8 cellular contexts compared by ENCODE assay signal in genomic region chr22:36505998-36506635, GRCh38. TPM values are rescaled to one million over a fixed set of nuclear protein-coding genes. Genes with fewer than 3 reads are reported as not detected.
DNase-seq lines count a peak whose midpoint lies in the region; ATAC-seq and TF ChIP-seq lines count a peak whose summit lies in the region.

No MANE protein-coding gene starts in this region.

- peak overlapping the region in 1 of 2 donors; percentile 65 for H3K9ac ChIP-seq in colonic mucosa (ENCODE audit: low read depth in 2 of 2, low read length in 2 of 2)

- H3K27me3 ChIP-seq in brain microvascular endothelial cell (replicated peaks) (no peaks in the 10 kb centered on the region), upper lobe of left lung (no peaks in the 10 kb centered on the region), colonic mucosa (no peaks in the 10 kb centered on the region)

- peaks cover 17% of the 10 kb centered on the region for H3K36me3 Mint-ChIP-seq in activated naive CD4-positive, alpha-beta T cell treated with anti-CD3 and anti-CD28 coated beads for 36 hours (ENCODE audit: low read depth)
- H3K36me3 Mint-ChIP-seq in activated naive CD4-positive, alpha-beta T cell treated with anti-CD3 and anti-CD28 coated beads, Interleukin-2, amount 50 U/mL, for 72 hours, result peaks cover 7 to 14% of the 10 kb centered on the region in 2 donors
- H3K36me3 Mint-ChIP-seq in memory B cell, result peaks cover 3% of the 10 kb centered on the region

- H3K9me3 ChIP-seq in upper lobe of left lung (no peaks in the 10 kb centered on the region), colonic mucosa (no peaks in the 10 kb centered on the region)

- no peak for TF ChIP-seq POLR2A in upper lobe of left lung (IDR thresholded peaks at IDR 0.05)

- in situ Hi-C loops in brain microvascular endothelial cell (cut with HindIII; ENCODE audit: low pct_ligation_motif_present, low sequenced_read_pairs), result no loop called here

- no peaks in the 10 kb centered on the region for H3K27me3 Mint-ChIP-seq in activated naive CD4-positive, alpha-beta T cell treated with anti-CD3 and anti-CD28 coated beads for 36 hours (ENCODE audit: low read depth)
- H3K27me3 Mint-ChIP-seq in memory B cell, result no peaks in the 10 kb centered on the region

- DNase-seq in activated naive CD4-positive, alpha-beta T cell treated with anti-CD3 and anti-CD28 coated beads for 36 hours, result no peak
- DNase-seq in activated naive CD4-positive, alpha-beta T cell treated with anti-CD3 and anti-CD28 coated beads, Interleukin-2, amount 50 U/mL, for 72 hours (ENCODE audit: low spot score in 2 of 2), result no peak
- DNase-seq in brain microvascular endothelial cell (no peak), memory B cell (ENCODE audit: low spot score in 2 of 2) (no peak), upper lobe of left lung (peak in 1 of 2 donors; percentile 87), colonic mucosa (no peak), DMS 273 (lab: John Stamatoyannopoulos, UW; ENCODE audit: unreplicated experiment) (no peak)

- no peak overlapping the region for H3K27ac Mint-ChIP-seq in activated naive CD4-positive, alpha-beta T cell treated with anti-CD3 and anti-CD28 coated beads for 36 hours
- H3K27ac Mint-ChIP-seq in activated naive CD4-positive, alpha-beta T cell treated with anti-CD3 and anti-CD28 coated beads, Interleukin-2, amount 50 U/mL, for 72 hours, result no peak overlapping the region
- no peak overlapping the region for H3K27ac Mint-ChIP-seq in memory B cell

- intact Hi-C loops in activated naive CD4-positive, alpha-beta T cell treated with anti-CD3 and anti-CD28 coated beads for 36 hours (cut with micrococcal nuclease), result no loop called here
- intact Hi-C loops in colonic mucosa (cut with DNase I), result no loop called here

- no peaks in the 10 kb centered on the region for H3K9me3 Mint-ChIP-seq in activated naive CD4-positive, alpha-beta T cell treated with anti-CD3 and anti-CD28 coated beads for 36 hours
- peaks cover 0 to 4% of the 10 kb centered on the region in 2 donors for H3K9me3 Mint-ChIP-seq in activated naive CD4-positive, alpha-beta T cell treated with anti-CD3 and anti-CD28 coated beads, Interleukin-2, amount 50 U/mL, for 72 hours
- H3K9me3 Mint-ChIP-seq in memory B cell, result no peaks in the 10 kb centered on the region

- no peak for ATAC-seq in activated naive CD4-positive, alpha-beta T cell treated with anti-CD3 and anti-CD28 coated beads, Interleukin-2, amount 50 U/mL, for 72 hours
- ATAC-seq in memory B cell (ENCODE audit: low read depth) (no peak), upper lobe of left lung (ENCODE audit: low FRiP score in 2 of 2) (no peak), HG03469 (IDR thresholded peaks at IDR 0.05; ENCODE audit: unreplicated experiment) (no peak)

- CTCF ChIA-PET in activated naive CD4-positive, alpha-beta T cell treated with anti-CD3 and anti-CD28 coated beads for 36 hours (lab: Charles Lee), result no interaction called here

- TF ChIP-seq CTCF in brain microvascular endothelial cell (IDR thresholded peaks at IDR 0.05; ENCODE audit: low read depth, low read length, missing control alignments), result no peak
- TF ChIP-seq CTCF in upper lobe of left lung (IDR thresholded peaks at IDR 0.05), result no peak
- no peak for TF ChIP-seq CTCF in colonic mucosa (IDR thresholded peaks at IDR 0.05)

- WGBS in upper lobe of left lung, 2 donors, result 93 to 96% methylated on average over 41 to 45 of the region's 60 CpGs

- H3K4me1 ChIP-seq in upper lobe of left lung (peaks cover 13 to 20% (median 15%) of the 10 kb centered on the region in 4 donors), colonic mucosa (peaks cover 9% of the 10 kb centered on the region)

- H3K4me3 ChIP-seq in brain microvascular endothelial cell (ENCODE audit: low read depth, low read length) (peak overlapping the region; percentile 53), upper lobe of left lung (peak overlapping the region in 3 of 4 donors; percentile 54 to 76 (median 72)), colonic mucosa (no peak overlapping the region)

- H3K27ac ChIP-seq in brain microvascular endothelial cell (no peak overlapping the region), upper lobe of left lung (peak overlapping the region in 2 of 4 donors; percentile 64 to 81), colonic mucosa (no peak overlapping the region)

- H3K4me1 Mint-ChIP-seq in activated naive CD4-positive, alpha-beta T cell treated with anti-CD3 and anti-CD28 coated beads for 36 hours (ENCODE audit: low read depth), result peaks cover 25% of the 10 kb centered on the region
- H3K4me1 Mint-ChIP-seq in memory B cell, result peaks cover 4% of the 10 kb centered on the region

- peak overlapping the region; percentile 72 for H3K4me3 Mint-ChIP-seq in activated naive CD4-positive, alpha-beta T cell treated with anti-CD3 and anti-CD28 coated beads for 36 hours
- H3K4me3 Mint-ChIP-seq in memory B cell, result peak overlapping the region; percentile 29

- no peak for TF ChIP-seq EP300 in upper lobe of left lung (IDR thresholded peaks at IDR 0.05)

- peaks cover 13% of the 10 kb centered on the region for H3K36me3 ChIP-seq in brain microvascular endothelial cell (replicated peaks)
- H3K36me3 ChIP-seq in upper lobe of left lung, result peaks cover 0 to 16% (median 5%) of the 10 kb centered on the region in 4 donors
- H3K36me3 ChIP-seq in colonic mucosa, result peaks cover 8% of the 10 kb centered on the region

RNA-seq across cellular contexts. Expression of gene FOXRED2, which starts 0.7 kb away (rescaled TPM):
- 10 to 100 TPM; 10.6 to 11.9 TPM for total RNA-seq in activated naive CD4-positive, alpha-beta T cell treated with anti-CD3 and anti-CD28 coated beads for 36 hours
- total RNA-seq in activated naive CD4-positive, alpha-beta T cell treated with anti-CD3 and anti-CD28 coated beads, Interleukin-2, amount 50 U/mL, for 72 hours, result 10 to 100 TPM; 13.8 to 20.6 TPM
- total RNA-seq in upper lobe of left lung (10 to 100 TPM in 4 of 6 donors, 1 to 10 TPM in 2; 6.0 to 27.2 (median 12.9) TPM), colonic mucosa (10 to 100 TPM in 1 of 2 donors, 1 to 10 TPM in 1; 3.6 to 14.3 TPM)

RNA-seq across cellular contexts. Expression of gene EIF3D, which starts 22.8 kb away (rescaled TPM):
- 100 to 1,000 TPM; 334 to 341 TPM for total RNA-seq in activated naive CD4-positive, alpha-beta T cell treated with anti-CD3 and anti-CD28 coated beads for 36 hours
- total RNA-seq in activated naive CD4-positive, alpha-beta T cell treated with anti-CD3 and anti-CD28 coated beads, Interleukin-2, amount 50 U/mL, for 72 hours, result 100 to 1,000 TPM; 264 to 337 TPM
- total RNA-seq in upper lobe of left lung (100 to 1,000 TPM; 125 to 202 (median 142) TPM), colonic mucosa (100 to 1,000 TPM; 148 to 160 TPM)

RNA-seq across cellular contexts. Expression of gene TXN2, which starts 24.7 kb away (rescaled TPM):
- 100 to 1,000 TPM; 108 to 113 TPM for total RNA-seq in activated naive CD4-positive, alpha-beta T cell treated with anti-CD3 and anti-CD28 coated beads for 36 hours
- 100 to 1,000 TPM; 120 to 122 TPM for total RNA-seq in activated naive CD4-positive, alpha-beta T cell treated with anti-CD3 and anti-CD28 coated beads, Interleukin-2, amount 50 U/mL, for 72 hours
- total RNA-seq in upper lobe of left lung, result 10 to 100 TPM; 30.4 to 69.5 (median 53.6) TPM
- 100 to 1,000 TPM; 101 to 142 TPM for total RNA-seq in colonic mucosa
